In genomic region chr15:36883705-36884355, GRCh38 we compare ENCODE assay signal across 8 cellular contexts.
A peak's percentile ranks its signal among the peaks of the same experiment; 100 is the strongest.
DNase-seq lines count a peak whose midpoint lies in the region; ATAC-seq and TF ChIP-seq lines count a peak whose summit lies in the region.

No MANE protein-coding gene starts in this region.

- H3K9me3 Mint-ChIP-seq in CD4-positive, CD25-positive, alpha-beta regulatory T cell, result peaks cover 0 to 11% (median 2%) of the 10 kb centered on the region in 7 donors
- H3K9me3 Mint-ChIP-seq in endodermal cell, result no peaks in the 10 kb centered on the region

- H3K4me2 ChIP-seq in mesendoderm (ENCODE audit: low read length), result peak overlapping the region; percentile 13

- peaks cover 0 to 9% (median 4%) of the 10 kb centered on the region in 4 donors for H3K4me1 Mint-ChIP-seq in CD4-positive, CD25-positive, alpha-beta regulatory T cell
- peaks cover 73% of the 10 kb centered on the region for H3K4me1 Mint-ChIP-seq in endodermal cell

- no peak overlapping the region for H3K9ac ChIP-seq in endodermal cell (ENCODE audit: extremely low read depth, low read length, poor library complexity, severe bottlenecking)
- H3K9ac ChIP-seq in mesendoderm (ENCODE audit: low read length), result no peak overlapping the region

- no peak overlapping the region for H3K18ac ChIP-seq in mesendoderm (ENCODE audit: low read length)

- H3K4me3 Mint-ChIP-seq in CD4-positive, CD25-positive, alpha-beta regulatory T cell, result no peak overlapping the region
- peak overlapping the region; percentile 25 for H3K4me3 Mint-ChIP-seq in endodermal cell

- no peaks in the 10 kb centered on the region for H3K36me3 Mint-ChIP-seq in CD4-positive, CD25-positive, alpha-beta regulatory T cell
- no peaks in the 10 kb centered on the region for H3K36me3 Mint-ChIP-seq in endodermal cell (ENCODE audit: low read depth)

- no peak overlapping the region for H3K27ac Mint-ChIP-seq in CD4-positive, CD25-positive, alpha-beta regulatory T cell
- H3K27ac Mint-ChIP-seq in endodermal cell, result no peak overlapping the region

- no peak overlapping the region for H4K8ac ChIP-seq in mesendoderm (ENCODE audit: low read depth, low read length)

- H2BK120ac ChIP-seq in mesendoderm (ENCODE audit: low read depth, low read length), result no peak overlapping the region

- no peaks in the 10 kb centered on the region for H3K79me1 ChIP-seq in mesendoderm (ENCODE audit: low read length)

- peak; percentile 97 for TF ChIP-seq CTCF in endodermal cell (conservative IDR thresholded peaks at IDR 0.05)

- H2BK5ac ChIP-seq in mesendoderm (ENCODE audit: low read length), result no peak overlapping the region

- DNase-seq in CD4-positive, CD25-positive, alpha-beta regulatory T cell, result peak; percentile 11 to 75 (median 12)
- DNase-seq in HPDE6-E6E7 (ENCODE audit: extremely low spot score), result peak; percentile 73
- DNase-seq in NCI-H69 (lab: John Stamatoyannopoulos, UW), result peak; percentile 99
- DNase-seq in activated CD4-positive, alpha-beta T cell treated with anti-CD3 and anti-CD28 coated beads, Interleukin-2, amount 50 U/mL, for 1 hour, result peak; percentile 36
- DNase-seq in endodermal cell, result peak; percentile 95
- DNase-seq in mesendoderm, result peak; percentile 92
- DNase-seq in stimulated activated CD8-positive, alpha-beta memory T cell treated with anti-CD3 and anti-CD28 coated beads, Interleukin-15, amount 100 ng/mL, for 48 hours (ENCODE audit: low read depth in 2 of 2), result peak; percentile 45 to 51

- H3K4me3 ChIP-seq in CD4-positive, CD25-positive, alpha-beta regulatory T cell (ENCODE audit: low read depth, low read length), result no peak overlapping the region
- peak overlapping the region; percentile 66 for H3K4me3 ChIP-seq in endodermal cell (ENCODE audit: low read length)
- H3K4me3 ChIP-seq in mesendoderm (ENCODE audit: low read length), result no peak overlapping the region

- no peak overlapping the region for H2AK5ac ChIP-seq in mesendoderm (ENCODE audit: low read length)

- H4K5ac ChIP-seq in mesendoderm (ENCODE audit: low read length), result no peak overlapping the region

- H3K4ac ChIP-seq in mesendoderm (ENCODE audit: low read depth, low read length), result no peak overlapping the region

- no peaks in the 10 kb centered on the region for H3K36me3 ChIP-seq in CD4-positive, CD25-positive, alpha-beta regulatory T cell (ENCODE audit: control insufficient read depth, insufficient read depth, low read length)
- no peaks in the 10 kb centered on the region for H3K36me3 ChIP-seq in endodermal cell (ENCODE audit: control insufficient read depth, insufficient read depth, low read length)
- H3K36me3 ChIP-seq in mesendoderm (ENCODE audit: control insufficient read depth, insufficient read depth, low read length), result no peaks in the 10 kb centered on the region

- 4 to 8% methylated on average over 13 to 24 of the region's 24 CpGs for WGBS in endodermal cell (ENCODE audit: insufficient coverage in 1 of 2, insufficient read length in 1 of 2), 2 experiments
- no CpG with 5 or more reads among the region's 24 CpGs for WGBS in mesendoderm (ENCODE audit: extremely low coverage, insufficient coverage, low lambda C conversion rate)

- H2BK15ac ChIP-seq in mesendoderm (replicated peaks; ENCODE audit: low read depth), result no peak overlapping the region

- no peak overlapping the region for H3K27ac ChIP-seq in CD4-positive, CD25-positive, alpha-beta regulatory T cell (ENCODE audit: insufficient read depth, low read length, poor library complexity, severe bottlenecking)
- H3K27ac ChIP-seq in endodermal cell (ENCODE audit: low read depth, low read length), result peak overlapping the region; percentile 33
- no peak overlapping the region for H3K27ac ChIP-seq in mesendoderm (ENCODE audit: low read depth, low read length)

- no peak overlapping the region for H3K56ac ChIP-seq in mesendoderm (ENCODE audit: low read length)

- H3K79me2 ChIP-seq in mesendoderm (ENCODE audit: control insufficient read depth, insufficient read depth, low read length), result no peaks in the 10 kb centered on the region

- peaks cover 58% of the 10 kb centered on the region for H3K27me3 ChIP-seq in CD4-positive, CD25-positive, alpha-beta regulatory T cell (ENCODE audit: control insufficient read depth, insufficient read depth, low read length)
- peaks cover 100% of the 10 kb centered on the region for H3K27me3 ChIP-seq in endodermal cell (ENCODE audit: control insufficient read depth, insufficient read depth, low read length, poor library complexity, severe bottlenecking)
- peaks cover 79% of the 10 kb centered on the region for H3K27me3 ChIP-seq in mesendoderm (ENCODE audit: insufficient read depth, low read length, poor library complexity)

- peaks cover 90% of the 10 kb centered on the region for H3K27me3 Mint-ChIP-seq in CD4-positive, CD25-positive, alpha-beta regulatory T cell
- H3K27me3 Mint-ChIP-seq in endodermal cell (ENCODE audit: insufficient read depth), result peaks cover 100% of the 10 kb centered on the region

- ATAC-seq in CD4-positive, CD25-positive, alpha-beta regulatory T cell (ENCODE audit: low read depth in 2 of 2), result no peak
- peak; percentile 75 for ATAC-seq in GM19395 (IDR thresholded peaks at IDR 0.05; ENCODE audit: unreplicated experiment)

- H3K9me3 ChIP-seq in CD4-positive, CD25-positive, alpha-beta regulatory T cell (ENCODE audit: control insufficient read depth in 2 of 2, low read length in 2 of 2), result peaks cover 0 to 3% of the 10 kb centered on the region in 2 experiments
- H3K9me3 ChIP-seq in endodermal cell (ENCODE audit: control insufficient read depth, low read length), result no peaks in the 10 kb centered on the region

- H3K4me1 ChIP-seq in CD4-positive, CD25-positive, alpha-beta regulatory T cell (ENCODE audit: control insufficient read depth, insufficient read depth, low read length, poor library complexity, severe bottlenecking), result peaks cover 3% of the 10 kb centered on the region
- H3K4me1 ChIP-seq in endodermal cell (ENCODE audit: control insufficient read depth, insufficient read depth, low read length) (peaks cover 28% of the 10 kb centered on the region), mesendoderm (ENCODE audit: control insufficient read depth, low read depth, low read length) (peaks cover 2% of the 10 kb centered on the region)

- H3K23ac ChIP-seq in mesendoderm (ENCODE audit: low read length), result no peak overlapping the region

Comparison
In these comparisons a context has a peak if more than half of its experiments do, and no peak if none do; other contexts are left out.
1. DNase-seq: peak in every context shown above with its lines; median percentile 99 in NCI-H69; 95 in endodermal cell; 92 in mesendoderm; 73 in HPDE6-E6E7; 48 in stimulated activated CD8-positive, alpha-beta memory T cell treated with anti-CD3 and anti-CD28 coated beads, Interleukin-15, amount 100 ng/mL, for 48 hours; 36 in activated CD4-positive, alpha-beta T cell treated with anti-CD3 and anti-CD28 coated beads, Interleukin-2, amount 50 U/mL, for 1 hour; 12 in CD4-positive, CD25-positive, alpha-beta regulatory T cell.